22 cellular contexts compared by ENCODE assay signal in genomic region chr15:37130356-37130755, GRCh38.
"Had no signal": no experiment of that assay in that cellular context is flagged by ENCODE, and none has a peak within 500 bp of the region (broad histone marks: within the 10 kb centered on the region; RNA-seq: fewer than 3 reads in every experiment).

No MANE protein-coding gene starts in this region.

- H3K9me3 ChIP-seq: esophagus muscularis mucosa, gastrocnemius medialis, heart right ventricle, ovary, prostate gland, right lobe of liver, suprapubic skin, thyroid gland, upper lobe of left lung, vagina had no signal

- H3K36me3 ChIP-seq: esophagus muscularis mucosa, gastrocnemius medialis, heart right ventricle, neural progenitor cell, ovary, prostate gland, right lobe of liver, suprapubic skin, thyroid gland, upper lobe of left lung, vagina had no signal

- DNase-seq: effector memory CD8-positive, alpha-beta T cell; gastrocnemius medialis; heart right ventricle; hypothalamus; mammary epithelial cell; natural killer cell; nucleus accumbens; ovary; right lobe of liver; stimulated activated CD4-positive, alpha-beta T cell treated with anti-CD3 and anti-CD28 coated beads, Interleukin-4, amount 100 ng/mL, for 1 hour; stimulated activated CD8-positive, alpha-beta memory T cell treated with anti-CD3 and anti-CD28 coated beads, Interleukin-4, amount 100 ng/mL, for 48 hours; stimulated activated naive CD8-positive, alpha-beta T cell treated with anti-CD3 and anti-CD28 coated beads, Interleukin-15, Interleukin-2, amounts not matched to agents 100 U/mL and 50 U/mL, for 24 hours; thyroid gland; upper lobe of left lung had no signal

- H3K27ac ChIP-seq: epithelial cell of prostate, esophagus muscularis mucosa, gastrocnemius medialis, heart right ventricle, neural progenitor cell, ovary, prostate gland, right lobe of liver, suprapubic skin, thyroid gland, upper lobe of left lung, vagina had no signal

- ATAC-seq: effector memory CD8-positive, alpha-beta T cell; gastrocnemius medialis; heart right ventricle; left lobe of liver; natural killer cell; right lobe of liver; stimulated activated effector memory CD8-positive, alpha-beta T cell treated with anti-CD3 and anti-CD28 coated beads, Interleukin-12 subunit alpha, Interleukin-12 subunit beta, amount 100 ng/mL, for 72 hours; stimulated activated naive CD8-positive, alpha-beta T cell treated with anti-CD3 and anti-CD28 coated beads, Interleukin-15, Interleukin-2, amounts not matched to agents 100 U/mL and 50 U/mL, for 24 hours had no signal

- H3K4me2 ChIP-seq: neural progenitor cell had no signal

- H3K9ac ChIP-seq: neural progenitor cell had no signal

- H3K4me1 ChIP-seq: gastrocnemius medialis, prostate gland, right lobe of liver, suprapubic skin, thyroid gland, upper lobe of left lung, vagina had no signal

- H3K27me3 ChIP-seq: esophagus muscularis mucosa, heart right ventricle, neural progenitor cell, ovary, thyroid gland, upper lobe of left lung, vagina had no signal

- H3K4me3 ChIP-seq: esophagus muscularis mucosa, gastrocnemius medialis, heart right ventricle, neural progenitor cell, ovary, prostate gland, right lobe of liver, suprapubic skin, thyroid gland, upper lobe of left lung, vagina had no signal

- H2AFZ ChIP-seq: neural progenitor cell had no signal
